8 cellular contexts compared by ENCODE assay signal in genomic region chr14:71320107-71320733, GRCh38. TPM values are rescaled to one million over a fixed set of nuclear protein-coding genes. Genes with fewer than 3 reads are reported as not detected.
A peak's percentile ranks its signal among the peaks of the same experiment; 100 is the strongest.
DNase-seq lines count a peak whose midpoint lies in the region; ATAC-seq and TF ChIP-seq lines count a peak whose summit lies in the region.

Gene SIPA1L1, plus strand, starts transcription at chr14:71320476.

- peak; percentile 79 for ATAC-seq in GM21723 (IDR thresholded peaks at IDR 0.05; ENCODE audit: unreplicated experiment)
- peak; percentile 93 for ATAC-seq in Panc1
- peak; percentile 86 to 87 for ATAC-seq in activated T-cell treated with anti-CD3 and anti-CD28 coated beads, Interleukin-2, amount 50 U/mL, for 4 hours

- in situ Hi-C loops in Panc1 (cut with HindIII; ENCODE audit: low pct_unique_long_range_greater_than_20kb, low sequenced_read_pairs) = no loop called here

- H3K9me3 Mint-ChIP-seq in activated T-cell treated with anti-CD3 and anti-CD28 coated beads, Interleukin-2, amount 50 U/mL, for 4 hours = no peaks in the 10 kb centered on the region

- DNase-seq in DMS53 (lab: John Stamatoyannopoulos, UW) (peak; percentile 98), KG1 (lab: John Stamatoyannopoulos, UW) (peak; percentile 91), Panc1 (ENCODE audit: low read depth, low spot score) (peak; percentile 65)
- DNase-seq in activated T-cell treated with anti-CD3 and anti-CD28 coated beads, Interleukin-2, amount 50 U/mL, for 4 hours = peak; percentile 99
- DNase-seq in stimulated activated CD8-positive, alpha-beta memory T cell treated with anti-CD3 and anti-CD28 coated beads, Interleukin-7, amount 100 ng/mL, for 24 hours (ENCODE audit: low read depth) = peak; percentile 93

- no peak for TF ChIP-seq CTCF in Panc1 (IDR thresholded peaks at IDR 0.05)

- peak within 1 kb of the TSS; percentile 89 for H3K4me3 Mint-ChIP-seq in activated T-cell treated with anti-CD3 and anti-CD28 coated beads, Interleukin-2, amount 50 U/mL, for 4 hours

- H3K4me1 ChIP-seq in Panc1 (ENCODE audit: control insufficient read depth, insufficient read depth, low read length) = peaks cover 30% of the 10 kb centered on the region
- H3K4me1 ChIP-seq in esophagus (ENCODE audit: control insufficient read depth in 2 of 2, insufficient read depth in 2 of 2, low read length in 1 of 2) = peaks cover 0 to 3% of the 10 kb centered on the region in 2 donors
- peaks cover 33% of the 10 kb centered on the region for H3K4me1 ChIP-seq in muscle layer of colon (ENCODE audit: insufficient read depth, low read length)

- CTCF ChIA-PET in Panc1 (lab: Charles Lee) = no interaction called here

- WGBS in esophagus, 2 donors = 1% methylated on average over 51 to 52 of the region's 52 CpGs

- H3K27ac ChIP-seq in Panc1 (ENCODE audit: low read length) (peak within 1 kb of the TSS; percentile 80), esophagus (ENCODE audit: low read depth in 2 of 2, low read length in 1 of 2) (peak within 1 kb of the TSS; percentile 98 to 100), muscle layer of colon (ENCODE audit: low read depth, low read length) (peak within 1 kb of the TSS; percentile 97)

- peaks cover 43% of the 10 kb centered on the region for H3K4me1 Mint-ChIP-seq in activated T-cell treated with anti-CD3 and anti-CD28 coated beads, Interleukin-2, amount 50 U/mL, for 4 hours (ENCODE audit: low read depth)

- peak within 1 kb of the TSS; percentile 83 for H3K9ac ChIP-seq in muscle layer of colon (ENCODE audit: low read length)

- H3K4me3 ChIP-seq in Panc1 (ENCODE audit: low read depth in 2 of 2, low read length in 2 of 2) (peak within 1 kb of the TSS; percentile 66 to 82), esophagus (ENCODE audit: low read depth in 1 of 2, low read length in 2 of 2) (peak within 1 kb of the TSS; percentile 77 to 96), muscle layer of colon (ENCODE audit: low read depth in 1 of 2, low read length in 2 of 2) (peak within 1 kb of the TSS; percentile 89 to 92)

- H3K27me3 Mint-ChIP-seq in activated T-cell treated with anti-CD3 and anti-CD28 coated beads, Interleukin-2, amount 50 U/mL, for 4 hours (ENCODE audit: low read depth) = no peaks in the 10 kb centered on the region

- intact Hi-C loops in Panc1 (cut with micrococcal nuclease; ENCODE audit: unreplicated experiment) = loop anchor here (10.0 kb wide), 2 partner anchors 85 to 435 kb away; no protein-coding TSS in a partner anchor

- H3K9me3 ChIP-seq in Panc1 (ENCODE audit: control insufficient read depth, insufficient read depth, low read depth, low read length) = no peaks in the 10 kb centered on the region
- H3K9me3 ChIP-seq in esophagus (ENCODE audit: control insufficient read depth in 2 of 2, insufficient read depth in 1 of 2, low read depth in 1 of 2, low read length in 1 of 2) = no peaks in the 10 kb centered on the region
- no peaks in the 10 kb centered on the region for H3K9me3 ChIP-seq in muscle layer of colon (ENCODE audit: low read length)

- POLR2A ChIA-PET in Panc1 (lab: Charles Lee) = interaction anchor here (0.7 kb wide), 1 partner anchor 80 kb away, joined by 3 read pairs; no protein-coding TSS in a partner anchor

- H3K36me3 ChIP-seq in Panc1 (ENCODE audit: control insufficient read depth, insufficient read depth, low read length) = no peaks in the 10 kb centered on the region; the same call in 1 of the 2 replicates
- no peaks in the 10 kb centered on the region for H3K36me3 ChIP-seq in esophagus (ENCODE audit: control insufficient read depth in 2 of 2, insufficient read depth in 2 of 2, low read length in 1 of 2)
- H3K36me3 ChIP-seq in muscle layer of colon (ENCODE audit: insufficient read depth, low read length) = no peaks in the 10 kb centered on the region

- H3K27me3 ChIP-seq in Panc1 (ENCODE audit: control insufficient read depth, insufficient read depth, low read length) (no peaks in the 10 kb centered on the region), esophagus (ENCODE audit: control insufficient read depth in 1 of 2, insufficient read depth in 2 of 2, low read length in 2 of 2) (no peaks in the 10 kb centered on the region), muscle layer of colon (ENCODE audit: control insufficient read depth in 1 of 2, insufficient read depth in 2 of 2, low read length in 2 of 2) (no peaks in the 10 kb centered on the region)

- no peaks in the 10 kb centered on the region for H3K36me3 Mint-ChIP-seq in activated T-cell treated with anti-CD3 and anti-CD28 coated beads, Interleukin-2, amount 50 U/mL, for 4 hours (ENCODE audit: insufficient read depth)

- no TSS peak for BruUV-seq in Panc1 (replicated peaks; lab: Mats Ljungman, UMichigan)

RNA-seq across cellular contexts. Expression of gene SIPA1L1, which starts in this region (rescaled TPM):
- 34.1 TPM for total RNA-seq in Panc1 (2021; ENCODE audit: unreplicated experiment)
- polyA plus RNA-seq in Panc1 (2012; ENCODE audit: insufficient read length) = 17.6 TPM
- 10 to 100 TPM; 42.4 to 48.1 (median 45.1) TPM for total RNA-seq in activated T-cell treated with anti-CD3 and anti-CD28 coated beads, Interleukin-2, amount 50 U/mL, for 4 hours
- 10 to 100 TPM; 17.7 to 21.4 TPM for polyA plus RNA-seq in esophagus

Comparison
In these comparisons a context has a peak if more than half of its experiments do, and no peak if none do; other contexts are left out.
1. Peak in every context shown above with its lines: DNase-seq, ATAC-seq, H3K4me3 ChIP-seq and H3K27ac ChIP-seq.